In genomic region chr5:38168029-38168428, GRCh38 we compare ENCODE assay signal across 17 cellular contexts.
"Had no signal": no experiment of that assay in that cellular context is flagged by ENCODE, and none has a peak within 500 bp of the region (broad histone marks: within the 10 kb centered on the region; RNA-seq: fewer than 3 reads in every experiment).

No MANE protein-coding gene starts in this region.

- H3K9me3 ChIP-seq: lower lobe of right lung, tibial artery, upper lobe of left lung, uterus had no signal

- ATAC-seq: foreskin keratinocyte; left lobe of liver; lower lobe of right lung; stimulated activated effector memory CD8-positive, alpha-beta T cell treated with anti-CD3 and anti-CD28 coated beads, Interleukin-12 subunit alpha, Interleukin-12 subunit beta, amount 100 ng/mL, for 72 hours had no signal

- H3K4me1 ChIP-seq: foreskin keratinocyte, lower lobe of right lung, tibial artery, upper lobe of left lung, uterus had no signal

- H3K27ac ChIP-seq: coronary artery, foreskin keratinocyte, hepatocyte, lower lobe of right lung, tibial artery, upper lobe of left lung, uterus had no signal

- DNase-seq: effector CD4-positive, alpha-beta T cell; erythroblast; foreskin keratinocyte; head of caudate nucleus; kidney glomerular epithelial cell; lower lobe of right lung; midbrain; stimulated activated CD4-positive, alpha-beta T cell treated with anti-CD3 and anti-CD28 coated beads, Interleukin-2, amount 100 ng/mL, for 48 hours; stimulated activated CD8-positive, alpha-beta memory T cell treated with anti-CD3 and anti-CD28 coated beads, Interleukin-4, amount 100 ng/mL, for 48 hours; tibial artery; upper lobe of left lung; uterus had no signal

- H3K4me3 ChIP-seq: coronary artery, hepatocyte, lower lobe of right lung, smooth muscle cell, tibial artery, upper lobe of left lung, uterus had no signal

- H3K36me3 ChIP-seq: lower lobe of right lung, tibial artery, upper lobe of left lung, uterus had no signal

- H3K27me3 ChIP-seq: hepatocyte, tibial artery, upper lobe of left lung, uterus had no signal
